In genomic region chr10:77680065-77680464, GRCh38 we compare ENCODE assay signal across 24 cellular contexts. TPM values are rescaled to one million over a fixed set of nuclear protein-coding genes. Genes with fewer than 3 reads are reported as not detected.
"Had no signal": no experiment of that assay in that cellular context is flagged by ENCODE, and none has a peak within 500 bp of the region (broad histone marks: within the 10 kb centered on the region; RNA-seq: fewer than 3 reads in every experiment).

No MANE protein-coding gene starts in this region.

- H3K4me3 ChIP-seq: cardiac muscle cell, Peyer's patch, SJCRH30 had no signal

- H3K36me3 Mint-ChIP-seq: activated naive CD8-positive, alpha-beta T cell had no signal

- H3K27me3 Mint-ChIP-seq: activated B cell treated with CpG ODN at 0.5 μM for 24 hours had no signal

- ATAC-seq: activated T-helper 17 cell treated with anti-CD3 and anti-CD28 coated beads, Interleukin-2, amount 50 U/mL, for 72 hours had no signal

- H3K4me1 ChIP-seq: SJCRH30 had no signal

- H3K9me3 Mint-ChIP-seq: activated B cell treated with CpG ODN at 0.5 μM for 24 hours; activated CD4-positive, alpha-beta memory T cell treated with anti-CD3 and anti-CD28 coated beads, Interleukin-2, amount 10 ng/mL, durations not matched to agents 7 days and 5 days; activated naive CD4-positive, alpha-beta T cell treated with anti-CD3 and anti-CD28 coated beads for 36 hours; activated T-helper 17 cell treated with anti-CD3 and anti-CD28 coated beads, Interleukin-2, amount 50 U/mL, for 72 hours; T-helper 1 cell treated with Interleukin-12 subunit alpha and Interleukin-12 subunit beta and Interleukin-4 antibody, amounts not matched to agents 30 μg/mL and 1 μg/mL, for 36 hours had no signal

- H3K27ac ChIP-seq: brain microvascular endothelial cell, cardiac muscle cell, Peyer's patch, RWPE1, SJCRH30 had no signal

- DNase-seq: activated B cell treated with CpG ODN at 0.5 μM for 24 hours; activated CD4-positive, alpha-beta memory T cell treated with anti-CD3 and anti-CD28 coated beads, Interleukin-2, amount 10 ng/mL, durations not matched to agents 7 days and 5 days; activated gamma-delta T cell; activated naive CD4-positive, alpha-beta T cell treated with anti-CD3 and anti-CD28 coated beads for 36 hours; activated T-cell treated with anti-CD3 and anti-CD28 coated beads for 4 hours; activated T-cell treated with anti-CD3 and anti-CD28 coated beads, Interleukin-2, amount 50 U/mL, for 48 hours; brain microvascular endothelial cell; Kasumi-1; NCI-H1048; NCI-H1694; NCI-H2029 treated with DMSO at 0.1 percent for 48 hours; NCI-H510A; NCI-H526 treated with DMSO at 0.1 percent for 48 hours; NCI-H82; OCI-M1; Peyer's patch; Right ventricle myocardium superior; SJCRH30 had no signal

- H3K4me1 Mint-ChIP-seq: activated CD4-positive, alpha-beta memory T cell treated with anti-CD3 and anti-CD28 coated beads, Interleukin-2, amount 10 ng/mL, durations not matched to agents 7 days and 5 days; activated T-helper 17 cell treated with anti-CD3 and anti-CD28 coated beads, Interleukin-2, amount 50 U/mL, for 72 hours had no signal

- H3K9me3 ChIP-seq: Peyer's patch, SJCRH30 had no signal

- H3K27ac Mint-ChIP-seq: activated B cell treated with CpG ODN at 0.5 μM for 24 hours; activated CD4-positive, alpha-beta memory T cell treated with anti-CD3 and anti-CD28 coated beads, Interleukin-2, amount 10 ng/mL, durations not matched to agents 7 days and 5 days; activated naive CD4-positive, alpha-beta T cell treated with anti-CD3 and anti-CD28 coated beads for 36 hours; activated naive CD8-positive, alpha-beta T cell; activated T-helper 17 cell treated with anti-CD3 and anti-CD28 coated beads, Interleukin-2, amount 50 U/mL, for 72 hours; T-helper 1 cell treated with Interleukin-12 subunit alpha and Interleukin-12 subunit beta and Interleukin-4 antibody, amounts not matched to agents 30 μg/mL and 1 μg/mL, for 36 hours had no signal

- H3K4me3 Mint-ChIP-seq: activated B cell treated with CpG ODN at 0.5 μM for 24 hours; activated CD4-positive, alpha-beta memory T cell treated with anti-CD3 and anti-CD28 coated beads, Interleukin-2, amount 10 ng/mL, durations not matched to agents 7 days and 5 days; activated naive CD4-positive, alpha-beta T cell treated with anti-CD3 and anti-CD28 coated beads for 36 hours; activated naive CD8-positive, alpha-beta T cell; activated T-helper 17 cell treated with anti-CD3 and anti-CD28 coated beads, Interleukin-2, amount 50 U/mL, for 72 hours; T-helper 1 cell treated with Interleukin-12 subunit alpha and Interleukin-12 subunit beta and Interleukin-4 antibody, amounts not matched to agents 30 μg/mL and 1 μg/mL, for 36 hours had no signal

- H3K36me3 ChIP-seq: brain microvascular endothelial cell, cardiac muscle cell, Peyer's patch, SJCRH30 had no signal

- H3K27me3 ChIP-seq: brain microvascular endothelial cell, cardiac muscle cell, Peyer's patch, SJCRH30 had no signal

RNA-seq across cellular contexts. Expression of gene KCNMA1, which starts 42.5 kb away (rescaled TPM):
- total RNA-seq: activated CD8-positive, alpha-beta memory T cell treated with anti-CD3 and anti-CD28 coated beads for 36 hours; activated naive CD4-positive, alpha-beta T cell treated with anti-CD3 and anti-CD28 coated beads for 36 hours had no signal
